Comparison of ENCODE assay signal across 15 cellular contexts in the genomic region with DNA sequence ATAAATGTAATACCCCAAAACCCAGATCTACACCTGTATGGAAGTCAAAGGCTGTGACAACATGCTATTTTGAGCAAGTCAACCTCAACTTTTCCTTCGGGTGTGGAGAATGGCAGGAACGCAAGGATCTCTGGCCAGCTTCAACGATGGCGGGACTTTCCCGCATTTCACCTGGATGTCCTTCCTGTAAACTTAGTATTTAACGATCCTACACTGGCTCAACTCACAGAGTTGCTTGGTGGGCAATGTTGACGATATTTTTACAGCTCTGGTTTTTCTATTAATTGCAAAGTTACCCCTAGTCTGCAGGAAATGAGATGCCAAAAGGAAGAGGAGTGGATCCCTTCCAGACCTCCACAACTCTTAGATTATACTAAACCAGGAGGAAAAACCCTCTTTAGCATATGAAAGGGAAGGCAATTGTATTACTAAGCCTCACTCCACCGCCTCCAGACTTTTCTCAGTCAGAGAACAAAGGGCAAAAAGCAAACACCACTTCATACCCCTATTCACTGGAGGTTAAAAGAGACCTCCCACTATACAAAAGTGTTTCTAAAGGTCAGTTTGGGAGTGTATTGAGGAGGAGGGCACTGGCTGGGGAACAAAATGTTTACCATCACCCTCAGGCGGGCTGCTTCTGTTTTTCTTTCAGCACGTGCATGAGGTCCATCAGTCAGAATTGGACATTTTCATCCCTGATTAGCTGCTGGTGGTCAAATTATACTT. TPM values are rescaled to one million over a fixed set of nuclear protein-coding genes. Genes with fewer than 3 reads are reported as not detected.
DNase-seq lines count a peak whose midpoint lies in the region; TF ChIP-seq lines count a peak whose summit lies in the region.
"Had no signal": no experiment of that assay in that cellular context is flagged by ENCODE, and none has a peak within 500 bp of the region (broad histone marks: within the 10 kb centered on the region; RNA-seq: fewer than 3 reads in every experiment).

No MANE protein-coding gene starts in this region.

- H3K9ac ChIP-seq in iPS-20b (ENCODE audit: low read depth, low read length): peak overlapping the region; percentile 10; the same call in 1 of the 2 replicates

- H3K4me3 ChIP-seq in iPS-20b (ENCODE audit: low read length): peak overlapping the region; percentile 60
- H3K4me3 ChIP-seq: GM12878, tibial nerve had no signal

- H3K27ac ChIP-seq in iPS-20b (ENCODE audit: low read length): no peak overlapping the region
- H3K27ac ChIP-seq: tibial nerve had no signal

- no peak overlapping the region for H3K27ac Mint-ChIP-seq in type B pancreatic cell
- H3K27ac Mint-ChIP-seq: activated CD8-positive, alpha-beta T cell treated with anti-CD3 and anti-CD28 coated beads for 36 hours; CD4-positive, CD25-positive, alpha-beta regulatory T cell had no signal

- H3K36me3 Mint-ChIP-seq in type B pancreatic cell: no peaks in the 10 kb centered on the region
- H3K36me3 Mint-ChIP-seq: CD4-positive, CD25-positive, alpha-beta regulatory T cell had no signal

- DNase-seq in NCI-H2081 (lab: John Stamatoyannopoulos, UW) (peak; percentile 4 to 41), NCI-H2081 treated with DMSO at 0.1 percent for 48 hours (lab: John Stamatoyannopoulos, UW) (no peak), NCI-H774 (lab: John Stamatoyannopoulos, UW) (peak; percentile 69), type B pancreatic cell (ENCODE audit: extremely low spot score, unreplicated experiment) (no peak), NCI-H1436 treated with DMSO at 0.1 percent for 48 hours (lab: John Stamatoyannopoulos, UW) (no peak)
- DNase-seq in stimulated activated CD4-positive, alpha-beta T cell treated with anti-CD3 and anti-CD28 coated beads, Interleukin-12 subunit alpha, Interleukin-12 subunit beta, amount 100 ng/mL, for 4 hours: no peak
- DNase-seq in activated T-cell treated with anti-CD3 and anti-CD28 coated beads, Interleukin-2, amount 50 U/mL, for 1 hour: no peak
- DNase-seq: activated CD8-positive, alpha-beta T cell treated with anti-CD3 and anti-CD28 coated beads for 36 hours; CD4-positive, CD25-positive, alpha-beta regulatory T cell; foreskin fibroblast; HCEC 1CT; NCI-H524 treated with DMSO at 0.1 percent for 48 hours had no signal

- no peaks in the 10 kb centered on the region for H3K9me3 ChIP-seq in iPS-20b (ENCODE audit: insufficient read depth, low read depth, low read length)

- H3K9me3 Mint-ChIP-seq in type B pancreatic cell: peaks cover 4% of the 10 kb centered on the region
- H3K9me3 Mint-ChIP-seq: activated CD8-positive, alpha-beta T cell treated with anti-CD3 and anti-CD28 coated beads for 36 hours had no signal

- TF ChIP-seq CTCF in type B pancreatic cell (conservative IDR thresholded peaks at IDR 0.05): no peak

- H3K4me1 ChIP-seq in iPS-20b (ENCODE audit: insufficient read depth, low read length): peaks cover 29% of the 10 kb centered on the region
- H3K4me1 ChIP-seq: tibial nerve had no signal

- peaks cover 89% of the 10 kb centered on the region for H3K27me3 ChIP-seq in iPS-20b (ENCODE audit: insufficient read depth, low read length)
- H3K27me3 ChIP-seq: tibial nerve had no signal

- peak overlapping the region; percentile 56 for H3K4me3 Mint-ChIP-seq in type B pancreatic cell
- H3K4me3 Mint-ChIP-seq: activated CD8-positive, alpha-beta T cell treated with anti-CD3 and anti-CD28 coated beads for 36 hours; CD4-positive, CD25-positive, alpha-beta regulatory T cell had no signal

- peaks cover 15% of the 10 kb centered on the region for H3K4me1 Mint-ChIP-seq in type B pancreatic cell (ENCODE audit: unreplicated experiment)

- H3K36me3 ChIP-seq in iPS-20b (ENCODE audit: insufficient read depth, low read depth, low read length): no peaks in the 10 kb centered on the region
- H3K36me3 ChIP-seq: tibial nerve had no signal

- peaks cover 30% of the 10 kb centered on the region for H3K27me3 Mint-ChIP-seq in type B pancreatic cell
- H3K27me3 Mint-ChIP-seq: activated CD8-positive, alpha-beta T cell treated with anti-CD3 and anti-CD28 coated beads for 36 hours had no signal

RNA-seq across cellular contexts. Expression of a gene that starts 56.5 kb away (rescaled TPM):
- 13.1 and 14.3 TPM in 2 replicates for total RNA-seq in type B pancreatic cell (ENCODE audit: low replicate concordance)

Comparison
In these comparisons a context has a peak if more than half of its experiments do, and no peak if none do; other contexts are left out.
1. DNase-seq: peak in NCI-H2081 (2 of 2) and NCI-H774 (single experiment); none in NCI-H2081 treated with DMSO at 0.1 percent for 48 hours (single experiment), type B pancreatic cell (single experiment), stimulated activated CD4-positive, alpha-beta T cell treated with anti-CD3 and anti-CD28 coated beads, Interleukin-12 subunit alpha, Interleukin-12 subunit beta, amount 100 ng/mL, for 4 hours (single experiment), activated T-cell treated with anti-CD3 and anti-CD28 coated beads, Interleukin-2, amount 50 U/mL, for 1 hour (single experiment) and NCI-H1436 treated with DMSO at 0.1 percent for 48 hours (single experiment).